ENCODE assay signal across 8 cellular contexts in genomic region chr17:3710951-3711383, GRCh38. TPM values are rescaled to one million over a fixed set of nuclear protein-coding genes. Genes with fewer than 3 reads are reported as not detected.
A peak's percentile ranks its signal among the peaks of the same experiment; 100 is the strongest.
DNase-seq lines count a peak whose midpoint lies in the region; ATAC-seq and TF ChIP-seq lines count a peak whose summit lies in the region.

No MANE protein-coding gene starts in this region.

- H3K27me3 Mint-ChIP-seq in activated naive CD4-positive, alpha-beta T cell treated with anti-CD3 and anti-CD28 coated beads for 36 hours (ENCODE audit: low read depth): no peaks in the 10 kb centered on the region
- peaks cover 4% of the 10 kb centered on the region for H3K27me3 Mint-ChIP-seq in nephron progenitor cell (ENCODE audit: low read depth, poor library complexity)

- intact Hi-C loops in activated naive CD4-positive, alpha-beta T cell treated with anti-CD3 and anti-CD28 coated beads for 36 hours (cut with micrococcal nuclease): loop anchor here (1.0 to 2.0 kb wide), 5 partner anchors 12 to 1318 kb away; partner anchors contain the start of genes EMC6, HASPIN, NCBP3 and TAX1BP3

- DNase-seq in RWPE1 (ENCODE audit: low spot score) (peak; percentile 36), skeletal muscle cell (ENCODE audit: low read depth) (peak; percentile 24), NCI-H2029 (lab: John Stamatoyannopoulos, UW) (no peak), nephron progenitor cell (no peak), NCI-H748 (lab: John Stamatoyannopoulos, UW; ENCODE audit: unreplicated experiment) (no peak)
- DNase-seq in activated naive CD4-positive, alpha-beta T cell treated with anti-CD3 and anti-CD28 coated beads for 36 hours: peak; percentile 89

- ATAC-seq in GM19025 (IDR thresholded peaks at IDR 0.05; ENCODE audit: low read depth, unreplicated experiment) (peak; percentile 91), HG02973 (IDR thresholded peaks at IDR 0.05; ENCODE audit: unreplicated experiment) (peak; percentile 87)

- H3K36me3 Mint-ChIP-seq in activated naive CD4-positive, alpha-beta T cell treated with anti-CD3 and anti-CD28 coated beads for 36 hours (ENCODE audit: low read depth): peaks cover 31% of the 10 kb centered on the region
- H3K36me3 Mint-ChIP-seq in nephron progenitor cell (ENCODE audit: low read depth): peaks cover 24% of the 10 kb centered on the region

- no peak overlapping the region for H3K4me3 ChIP-seq in skeletal muscle cell (ENCODE audit: low read depth, low read length)

- POLR2A ChIA-PET in RWPE1 (lab: Yijun Ruan, JAX; ENCODE audit: low non-redundant PET): interaction anchor here (0.7 kb wide), 1 partner anchor 1306 kb away, joined by 5 read pairs; no protein-coding TSS in a partner anchor

- no peak for TF ChIP-seq CTCF in RWPE1 (conservative IDR thresholded peaks at IDR 0.05; ENCODE audit: low read depth)
- no peak for TF ChIP-seq CTCF in nephron progenitor cell (IDR thresholded peaks at IDR 0.05)

- H3K4me3 Mint-ChIP-seq in activated naive CD4-positive, alpha-beta T cell treated with anti-CD3 and anti-CD28 coated beads for 36 hours: no peak overlapping the region
- H3K4me3 Mint-ChIP-seq in nephron progenitor cell: no peak overlapping the region

- peak overlapping the region; percentile 87 for H3K27ac Mint-ChIP-seq in activated naive CD4-positive, alpha-beta T cell treated with anti-CD3 and anti-CD28 coated beads for 36 hours
- no peak overlapping the region for H3K27ac Mint-ChIP-seq in nephron progenitor cell

- H3K9me3 Mint-ChIP-seq in activated naive CD4-positive, alpha-beta T cell treated with anti-CD3 and anti-CD28 coated beads for 36 hours: no peaks in the 10 kb centered on the region
- no peaks in the 10 kb centered on the region for H3K9me3 Mint-ChIP-seq in nephron progenitor cell

- CTCF ChIA-PET in RWPE1 (lab: Yijun Ruan, JAX): interaction anchor here (0.7 kb wide), 1 partner anchor 77 kb away, joined by 4 read pairs; no protein-coding TSS in a partner anchor
- CTCF ChIA-PET in activated naive CD4-positive, alpha-beta T cell treated with anti-CD3 and anti-CD28 coated beads for 36 hours (lab: Charles Lee): interaction anchor here (0.6 to 1.4 kb wide), 6 partner anchors 16 to 388 kb away, joined by 3 to 6 read pairs (median 4); no protein-coding TSS in a partner anchor

- no peak overlapping the region; the same call in 1 of the 2 replicates for H3K27ac ChIP-seq in RWPE1

- peaks cover 46% of the 10 kb centered on the region for H3K4me1 Mint-ChIP-seq in activated naive CD4-positive, alpha-beta T cell treated with anti-CD3 and anti-CD28 coated beads for 36 hours (ENCODE audit: low read depth)
- H3K4me1 Mint-ChIP-seq in nephron progenitor cell: no peaks in the 10 kb centered on the region

RNA-seq across cellular contexts. Expression of gene HASPIN, which starts 12.7 kb away (rescaled TPM):
- 10 to 100 TPM; 20.5 to 21.8 TPM for total RNA-seq in activated naive CD4-positive, alpha-beta T cell treated with anti-CD3 and anti-CD28 coated beads for 36 hours

RNA-seq across cellular contexts. Expression of gene P2RX5, which starts 15.0 kb away (rescaled TPM):
- total RNA-seq in activated naive CD4-positive, alpha-beta T cell treated with anti-CD3 and anti-CD28 coated beads for 36 hours: 10 to 100 TPM; 45.2 to 47.4 TPM

RNA-seq across cellular contexts. Expression of gene EMC6, which starts 42.4 kb away (rescaled TPM):
- total RNA-seq in activated naive CD4-positive, alpha-beta T cell treated with anti-CD3 and anti-CD28 coated beads for 36 hours: 10 to 100 TPM; 41.8 to 44.0 TPM

RNA-seq across cellular contexts. Expression of gene TAX1BP3, which starts 42.6 kb away (rescaled TPM):
- total RNA-seq in activated naive CD4-positive, alpha-beta T cell treated with anti-CD3 and anti-CD28 coated beads for 36 hours: 10 to 100 TPM; 17.7 to 19.3 TPM

Comparison
In these comparisons a context has a peak if more than half of its experiments do, and no peak if none do; other contexts are left out.
1. DNase-seq: peak in RWPE1 (single experiment), activated naive CD4-positive, alpha-beta T cell treated with anti-CD3 and anti-CD28 coated beads for 36 hours (single experiment) and skeletal muscle cell (single experiment); none in NCI-H2029 (single experiment), nephron progenitor cell (single experiment) and NCI-H748 (single experiment).